ENCODE assay signal across 9 cellular contexts in genomic region chr22:31646186-31647019, GRCh38. TPM values are rescaled to one million over a fixed set of nuclear protein-coding genes. Genes with fewer than 3 reads are reported as not detected.
DNase-seq lines count a peak whose midpoint lies in the region; ATAC-seq, FAIRE-seq and TF ChIP-seq lines count a peak whose summit lies in the region.
"Had no signal": no experiment of that assay in that cellular context is flagged by ENCODE, and none has a peak within 500 bp of the region (broad histone marks: within the 10 kb centered on the region; RNA-seq: fewer than 3 reads in every experiment).

No MANE protein-coding gene starts in this region.

- peak overlapping the region; percentile 91 for H3K27ac Mint-ChIP-seq in activated naive CD8-positive, alpha-beta T cell

- H3K27me3 ChIP-seq in sigmoid colon = no peaks in the 10 kb centered on the region

- H3K27ac ChIP-seq in mesodermal cell (ENCODE audit: low read depth, low read length, severe bottlenecking) (peak overlapping the region; percentile 31), sigmoid colon (peak overlapping the region in 2 of 4 donors; percentile 35 to 37)

- no peak for TF ChIP-seq POLR2A in sigmoid colon (IDR thresholded peaks at IDR 0.05)

- DNase-seq in EL = peak; percentile 99
- no peak for DNase-seq in KBM-7
- DNase-seq in sigmoid colon = no peak
- no peak for DNase-seq in D721Med (ENCODE audit: insufficient read length, low spot score)
- DNase-seq: left cardiac atrium had no signal

- H3K36me3 Mint-ChIP-seq in activated naive CD8-positive, alpha-beta T cell = peaks cover 2% of the 10 kb centered on the region

- TF ChIP-seq CTCF in sigmoid colon (IDR thresholded peaks at IDR 0.05) = no peak
- no peak for TF ChIP-seq CTCF in D721Med (IDR thresholded peaks at IDR 0.05; ENCODE audit: insufficient read depth, missing control alignments)

- intact Hi-C loops in sigmoid colon (cut with DNase I) = no loop called here

- no peaks in the 10 kb centered on the region for H3K27me3 Mint-ChIP-seq in activated naive CD8-positive, alpha-beta T cell

- peaks cover 31% of the 10 kb centered on the region for H3K4me1 Mint-ChIP-seq in activated naive CD8-positive, alpha-beta T cell (ENCODE audit: low read depth)

- ATAC-seq in HG02938 (IDR thresholded peaks at IDR 0.05; ENCODE audit: unreplicated experiment) = peak; percentile 51
- ATAC-seq in HG03108 (IDR thresholded peaks at IDR 0.05; ENCODE audit: unreplicated experiment) = no peak

- no peaks in the 10 kb centered on the region for H3K9me3 Mint-ChIP-seq in activated naive CD8-positive, alpha-beta T cell (ENCODE audit: low read depth)

- no peak for TF ChIP-seq EP300 in sigmoid colon (IDR thresholded peaks at IDR 0.05)

- H3K9me3 ChIP-seq in mesodermal cell (ENCODE audit: control insufficient read depth, low read length) = no peaks in the 10 kb centered on the region
- no peaks in the 10 kb centered on the region for H3K9me3 ChIP-seq in sigmoid colon

- peaks cover 57% of the 10 kb centered on the region for H3K36me3 ChIP-seq in mesodermal cell (ENCODE audit: control insufficient read depth, insufficient read depth, low read length)
- peaks cover 0 to 50% (median 0%) of the 10 kb centered on the region in 4 donors for H3K36me3 ChIP-seq in sigmoid colon

- in situ Hi-C loops in KBM-7 (cut with MboI; ENCODE audit: low pct_unique_long_range_greater_than_20kb, low sequenced_read_pairs) = no loop called here

- peak overlapping the region; percentile 60 for H3K4me3 Mint-ChIP-seq in activated naive CD8-positive, alpha-beta T cell

- WGBS in mesodermal cell (ENCODE audit: insufficient coverage in 2 of 2), 2 experiments = 83 to 100% methylated on average over 3 of the region's 6 CpGs
- 25 to 55% methylated on average over 6 of the region's 6 CpGs for WGBS in sigmoid colon, 2 donors

- H3K4me3 ChIP-seq in mesodermal cell (ENCODE audit: extremely low read depth, insufficient read depth, low read length, poor library complexity, severe bottlenecking) = no peak overlapping the region
- H3K4me3 ChIP-seq in sigmoid colon = no peak overlapping the region

- peaks cover 15% of the 10 kb centered on the region for H3K4me1 ChIP-seq in mesodermal cell (ENCODE audit: control insufficient read depth, insufficient read depth, low read length, poor library complexity, severe bottlenecking)
- peaks cover 0 to 20% (median 5%) of the 10 kb centered on the region in 4 donors for H3K4me1 ChIP-seq in sigmoid colon

- no peak for FAIRE-seq in D721Med (lab: Jason Lieb, UNC)

RNA-seq across cellular contexts. Expression of gene PISD, which starts 15.6 kb away (rescaled TPM):
- polyA plus RNA-seq in mesodermal cell (2013, experiment 1 of 2) = 29.5 TPM
- polyA plus RNA-seq in mesodermal cell (2013, experiment 2 of 2) = 25.3 TPM
- 10 to 100 TPM; 17.3 to 40.3 (median 26.6) TPM for total RNA-seq in sigmoid colon
- polyA plus RNA-seq in sigmoid colon = 10 to 100 TPM; 10.8 to 29.3 (median 11.6) TPM
